Comparison of ENCODE assay signal across 14 cellular contexts in genomic region chr15:78340243-78341056, GRCh38. TPM values are rescaled to one million over a fixed set of nuclear protein-coding genes. Genes with fewer than 3 reads are reported as not detected.
A peak's percentile ranks its signal among the peaks of the same experiment; 100 is the strongest.
DNase-seq lines count a peak whose midpoint lies in the region; ATAC-seq, FAIRE-seq and TF ChIP-seq lines count a peak whose summit lies in the region.
"Had no signal": no experiment of that assay in that cellular context is flagged by ENCODE, and none has a peak within 500 bp of the region (broad histone marks: within the 10 kb centered on the region; RNA-seq: fewer than 3 reads in every experiment).

CRABP1 (plus strand) TSS chr15:78340353; CDS start chr15:78340429, 76 bp downstream.

- no peak for TF ChIP-seq CTCF in IMR-90 (conservative IDR thresholded peaks at IDR 0.05; ENCODE audit: low read depth, low read length)
- no peak for TF ChIP-seq CTCF in H1 (IDR thresholded peaks at IDR 0.05; ENCODE audit: control extremely low read depth in 1 of 3, insufficient read depth in 1 of 3, low read depth in 1 of 3, low read length in 3 of 3)

- in situ Hi-C loops in IMR-90 (cut with MboI; ENCODE audit: low sequenced_read_pairs) = no loop called here

- H3K4ac ChIP-seq in IMR-90 (ENCODE audit: low read depth, low read length) = no peak within 1 kb of the TSS
- H3K4ac ChIP-seq in H1 (replicated peaks; ENCODE audit: insufficient read length, low read depth, low read length) = peak within 1 kb of the TSS; percentile 73

- POLR2A ChIA-PET in IMR-90 (lab: Charles Lee; ENCODE audit: unreplicated experiment) = no interaction called here
- POLR2A ChIA-PET in H1 (lab: Charles Lee; ENCODE audit: partially characterized antibody) = interaction anchor here (0.6 to 2.8 kb wide), 17 partner anchors 9 to 141 kb away, joined by 3 to 15 read pairs (median 6); partner anchors contain the start of genes IREB2 and SKIC8

- H3K9ac ChIP-seq in IMR-90 (ENCODE audit: low read depth, low read length) (no peak within 1 kb of the TSS), H1 (replicated peaks in 1 of 4; ENCODE audit: extremely low read depth in 1 of 4, low read depth in 3 of 4, low read length in 3 of 4) (peak within 1 kb of the TSS; percentile 31 to 44 (median 40); a peak in 6 of 7 replicates)

- peaks cover 0 to 9% of the 10 kb centered on the region in 2 experiments; a peak in 1 of 4 replicates for H3K79me2 ChIP-seq in H1 (ENCODE audit: control insufficient read depth in 1 of 2, insufficient read depth in 2 of 2, low read length in 2 of 2)

- H3K27me3 ChIP-seq in IMR-90 (ENCODE audit: control insufficient read depth, insufficient read depth, low read length) (peaks cover 74% of the 10 kb centered on the region), H1 (replicated peaks in 1 of 4; ENCODE audit: control insufficient read depth in 3 of 4, extremely low read depth in 1 of 4, insufficient read depth in 3 of 4, low read length in 3 of 4) (peaks cover 0 to 24% (median 16%) of the 10 kb centered on the region in 4 experiments; a peak in 5 of 7 replicates)

- TF ChIP-seq RAD21 in IMR-90 (IDR thresholded peaks at IDR 0.05; ENCODE audit: low read length) (no peak), H1 (IDR thresholded peaks at IDR 0.05 in 1 of 2, conservative IDR thresholded peaks at IDR 0.05 in 1 of 2; ENCODE audit: low read depth in 2 of 2, low read length in 2 of 2) (0 out of 4 replicates have a peak, but pooled peaks of 1 of the 2 experiments have one; percentile 12)

- H3K56ac ChIP-seq in IMR-90 (ENCODE audit: extremely low read depth, insufficient read depth, low read length) (no peak within 1 kb of the TSS), H1 (replicated peaks; ENCODE audit: insufficient read length, low read depth, low read length) (no peak within 1 kb of the TSS)

- no peak within 1 kb of the TSS for H3K14ac ChIP-seq in IMR-90 (replicated peaks; ENCODE audit: low read depth, low read length)
- H3K14ac ChIP-seq in H1 (ENCODE audit: insufficient read length) = no peak within 1 kb of the TSS

- peaks cover 1% of the 10 kb centered on the region; the same call in 1 of the 2 replicates for H3K4me1 ChIP-seq in IMR-90 (ENCODE audit: control insufficient read depth, insufficient read depth, low read length)
- H3K4me1 ChIP-seq in H1 (replicated peaks in 1 of 4; ENCODE audit: control insufficient read depth in 3 of 4, insufficient read depth in 4 of 4, low read length in 3 of 4) = peaks cover 2 to 17% (median 8%) of the 10 kb centered on the region in 4 experiments; a peak in 5 of 7 replicates

- WGBS in IMR-90 (ENCODE audit: extremely low coverage in 2 of 2, insufficient read length in 1 of 2), 2 experiments = 0% methylated on average over 16 of the region's 66 CpGs; no CpG with 5 or more reads in 1 of the 2 experiments
- 2% methylated on average over 54 of the region's 66 CpGs; no CpG with 5 or more reads in 1 of the 2 experiments for WGBS in H1 (ENCODE audit: extremely low coverage in 1 of 2, insufficient coverage in 1 of 2, insufficient read length in 1 of 2, insufficient replicate concordance in 2 of 2, low coverage in 1 of 2, low lambda C conversion rate in 2 of 2, missing lambda C conversion rate in 1 of 2), 2 experiments

- H4K20me1 ChIP-seq in IMR-90 (ENCODE audit: insufficient read depth, low read length) (no peaks in the 10 kb centered on the region), H1 (replicated peaks in 1 of 2; ENCODE audit: control insufficient read depth in 1 of 2, insufficient read depth in 2 of 2, low read length in 2 of 2) (no peaks in the 10 kb centered on the region)

- DNase-seq in NCI-H2029 (lab: John Stamatoyannopoulos, UW) (peak; percentile 6), NCI-H2029 treated with DMSO at 0.1 percent for 48 hours (lab: John Stamatoyannopoulos, UW) (no peak), IMR-90 (no peak), H1 (ENCODE audit: low read depth in 1 of 2, low spot score in 2 of 2) (peak in 1 of 2 experiments; percentile 84), occipital lobe (lab: John Stamatoyannopoulos, UW) (no peak), anterior cingulate cortex (lab: John Stamatoyannopoulos, UW) (no peak), GM03348 (ENCODE audit: low spot score) (no peak)
- DNase-seq: activated CD8-positive, alpha-beta memory T cell treated with anti-CD3 and anti-CD28 coated beads, Interleukin-2, amount 50 U/mL, for 4 hours; stimulated activated CD4-positive, alpha-beta T cell treated with anti-CD3 and anti-CD28 coated beads, Interleukin-2, amount 100 ng/mL, for 48 hours had no signal

- dilution Hi-C loops in IMR-90 (cut with HindIII; ENCODE audit: low sequenced_read_pairs, unreplicated experiment) = no loop called here

- H4K91ac ChIP-seq in IMR-90 (ENCODE audit: insufficient read depth, low read depth, low read length) (no peak within 1 kb of the TSS), H1 (replicated peaks; ENCODE audit: insufficient read length, low read length) (peak within 1 kb of the TSS; percentile 94)

- no peak within 1 kb of the TSS for H2BK20ac ChIP-seq in IMR-90 (ENCODE audit: low read depth, low read length)
- peak within 1 kb of the TSS; percentile 93; the same call in 1 of the 2 replicates for H2BK20ac ChIP-seq in H1 (ENCODE audit: low read length)

- H2AK5ac ChIP-seq in IMR-90 (ENCODE audit: low read depth, low read length) (no peak within 1 kb of the TSS), H1 (ENCODE audit: low read depth, low read length) (no peak within 1 kb of the TSS)

- H3K4me2 ChIP-seq in IMR-90 (ENCODE audit: low read depth, low read length) (no peak within 1 kb of the TSS), H1 (ENCODE audit: insufficient read depth in 1 of 2, low read depth in 2 of 2, low read length in 2 of 2) (peak within 1 kb of the TSS; percentile 82 to 96)

- H3K23ac ChIP-seq in IMR-90 (ENCODE audit: low read depth, low read length) = no peak within 1 kb of the TSS
- H3K23ac ChIP-seq in H1 (ENCODE audit: insufficient read length) = no peak within 1 kb of the TSS

- no peak within 1 kb of the TSS for H2BK15ac ChIP-seq in IMR-90 (ENCODE audit: low read depth, low read length)
- peak within 1 kb of the TSS; percentile 95 for H2BK15ac ChIP-seq in H1 (ENCODE audit: low read length)

- H3K9me1 ChIP-seq in IMR-90 (ENCODE audit: insufficient read depth, low read length) = no peaks in the 10 kb centered on the region

- no peak for FAIRE-seq in H1 (lab: Jason Lieb, UNC)

- peak within 1 kb of the TSS; percentile 92; the same call in 1 of the 2 replicates for H2BK12ac ChIP-seq in H1 (ENCODE audit: low read depth, low read length)

- no peak within 1 kb of the TSS for H2AK9ac ChIP-seq in IMR-90 (replicated peaks; ENCODE audit: low read depth, low read length, poor library complexity)

- H4K8ac ChIP-seq in IMR-90 (ENCODE audit: low read depth in 2 of 2, low read length in 2 of 2) = no peak within 1 kb of the TSS
- H4K8ac ChIP-seq in H1 (ENCODE audit: extremely low read depth, insufficient read depth, low read length) = peak within 1 kb of the TSS; percentile 75; the same call in 1 of the 2 replicates

- no peak for TF ChIP-seq POLR2A in IMR-90 (IDR thresholded peaks at IDR 0.05; ENCODE audit: low read depth, low read length)
- peak; percentile 42 to 64; a peak in 2 of 3 replicates for TF ChIP-seq POLR2A in H1 (IDR thresholded peaks at IDR 0.05; ENCODE audit: control extremely low read depth in 1 of 2, low read depth in 2 of 2, low read length in 2 of 2)

- H2AFZ ChIP-seq in IMR-90 (replicated peaks; ENCODE audit: low read length, poor library complexity) (peak within 1 kb of the TSS; percentile 63), H1 (ENCODE audit: low read length) (peak within 1 kb of the TSS; percentile 58; the same call in 1 of the 2 replicates)

- H2BK5ac ChIP-seq in IMR-90 (ENCODE audit: low read depth, low read length, poor library complexity, severe bottlenecking) (no peak within 1 kb of the TSS), H1 (ENCODE audit: low read depth, low read length) (peak within 1 kb of the TSS; percentile 36; the same call in 1 of the 2 replicates)

- H3K27ac ChIP-seq in IMR-90 (ENCODE audit: insufficient read depth, low read length) (no peak within 1 kb of the TSS), H1 (ENCODE audit: low read depth, low read length) (no peak within 1 kb of the TSS)
- H3K27ac ChIP-seq: tibial nerve had no signal

- no peak within 1 kb of the TSS for H3K18ac ChIP-seq in IMR-90 (ENCODE audit: low read depth, low read length)
- peak within 1 kb of the TSS; percentile 94 for H3K18ac ChIP-seq in H1 (ENCODE audit: extremely low read depth, low read length)

- CTCF ChIA-PET in IMR-90 (lab: Yijun Ruan, JAX) = no interaction called here
- CTCF ChIA-PET in H1 (lab: Charles Lee; ENCODE audit: partially characterized antibody) = interaction anchor here (0.7 to 5.4 kb wide), 15 partner anchors 10 to 133 kb away, joined by 3 to 30 read pairs (median 4); no protein-coding TSS in a partner anchor

- no peak within 1 kb of the TSS for H4K5ac ChIP-seq in IMR-90 (ENCODE audit: low read depth, low read length)
- peak within 1 kb of the TSS; percentile 8 for H4K5ac ChIP-seq in H1 (ENCODE audit: insufficient read length, low read depth, low read length)

- H2BK120ac ChIP-seq in IMR-90 (ENCODE audit: low read depth, low read length) (no peak within 1 kb of the TSS), H1 (replicated peaks; ENCODE audit: low read depth, low read length) (peak within 1 kb of the TSS; percentile 36)

- no peaks in the 10 kb centered on the region for H3K79me1 ChIP-seq in IMR-90 (ENCODE audit: low read depth in 1 of 2, low read length in 2 of 2)
- no peaks in the 10 kb centered on the region for H3K79me1 ChIP-seq in H1 (ENCODE audit: low read depth, low read length)

- H3K36me3 ChIP-seq in IMR-90 (ENCODE audit: control insufficient read depth, insufficient read depth, low read length) = no peaks in the 10 kb centered on the region
- peaks cover 4 to 23% (median 13%) of the 10 kb centered on the region in 4 experiments; a peak in 7 of 8 replicates for H3K36me3 ChIP-seq in H1 (ENCODE audit: control insufficient read depth in 2 of 4, insufficient read depth in 4 of 4, low read length in 3 of 4)
- H3K36me3 ChIP-seq: tibial nerve had no signal

- no TSS peak for BruUV-seq in IMR-90 (replicated peaks; lab: Mats Ljungman, UMichigan)

- H3K4me3 ChIP-seq in IMR-90 (ENCODE audit: insufficient read depth, low read depth, low read length) = no peak within 1 kb of the TSS
- H3K4me3 ChIP-seq in H1 (ENCODE audit: extremely low read depth in 1 of 4, insufficient read depth in 2 of 4, low read depth in 3 of 4, low read length in 4 of 4) = peak within 1 kb of the TSS; percentile 39 to 78 (median 66)

- H3K23me2 ChIP-seq in H1 (ENCODE audit: low read depth, low read length) = peaks cover 13% of the 10 kb centered on the region

- intact Hi-C loops in IMR-90 (cut with micrococcal nuclease) = no loop called here

- TF ChIP-seq EP300 in H1 (IDR thresholded peaks at IDR 0.05; ENCODE audit: borderline replicate concordance in 1 of 2, low read depth in 2 of 2, low read length in 2 of 2) = no peak

- H3K9me3 ChIP-seq in IMR-90 (ENCODE audit: control insufficient read depth, insufficient read depth, low read length) = no peaks in the 10 kb centered on the region
- no peaks in the 10 kb centered on the region for H3K9me3 ChIP-seq in H1 (ENCODE audit: insufficient read depth in 2 of 2, low read depth in 1 of 2, low read length in 1 of 2)
- H3K9me3 ChIP-seq: tibial nerve had no signal

- ATAC-seq in IMR-90 (ENCODE audit: low read depth) (no peak), GM19397 (IDR thresholded peaks at IDR 0.05; ENCODE audit: unreplicated experiment) (no peak)

RNA-seq across cellular contexts. Expression of gene CRABP1, which starts in this region (rescaled TPM):
- not detected in 2 replicates for total RNA-seq in IMR-90 (2012; rRNA removed)
- polyA plus RNA-seq in IMR-90 (2012; rRNA removed) = not detected in 2 replicates
- not detected in 2 replicates for polyA plus RNA-seq in IMR-90 (2012; cell fraction: cytosol; rRNA removed)
- polyA plus RNA-seq in IMR-90 (2012; cell fraction: nucleus; rRNA removed; ENCODE audit: low replicate concordance) = not detected in 2 replicates
- total RNA-seq in H1 (2021; fragmentation: NEBNext Ultra II Directional; extraction: Animal tissue kit (Norgen Biotek cat#: 25700)) = 385 and 388 TPM in 2 replicates
- 600 and 655 TPM in 2 replicates for polyA plus RNA-seq in H1 (2011; rRNA removed)
- polyA plus RNA-seq in H1 (2011; cell fraction: cytosol; rRNA removed) = 622 TPM
- 325 TPM for polyA plus RNA-seq in H1 (2011; cell fraction: nucleus; rRNA removed)
- 523 to 649 TPM (median 571 TPM) in 4 replicates for polyA plus RNA-seq in H1 (2012, experiment 1 of 2)
- polyA plus RNA-seq in H1 (2012, experiment 2 of 2) = 653 TPM
- 321 TPM for polyA plus RNA-seq in H1 (2013, experiment 1 of 2)
- polyA plus RNA-seq in H1 (2013, experiment 2 of 2) = 337 TPM
- 149 and 152 TPM in 2 replicates for polyA minus RNA-seq in H1 (2011; rRNA and poly(A)+ RNA removed)
- 118 TPM for polyA minus RNA-seq in H1 (2011; cell fraction: cytosol; rRNA and poly(A)+ RNA removed)
- polyA minus RNA-seq in H1 (2011; cell fraction: nucleus; rRNA and poly(A)+ RNA removed) = 94.2 TPM
- total RNA-seq in occipital lobe = 10.5 TPM
- total RNA-seq: fibroblast of villous mesenchyme, myocyte had no signal
- polyA plus RNA-seq: AG04450 had no signal

Comparison
In these comparisons a context has a peak if more than half of its experiments do, and no peak if none do; other contexts are left out.
1. RNA of gene CRABP1 (total RNA-seq): 385 to 388 TPM in H1; 10.5 TPM in occipital lobe (single experiment) and not detected in IMR-90; every median in the first group is over 10 times any median in the second.
2. RNA of gene CRABP1 (polyA plus RNA-seq): 321 to 655 TPM in H1; not detected in IMR-90; every median in the first group is over 100 times any median in the second.